ENCODE assay signal across 9 cellular contexts in the genomic region with DNA sequence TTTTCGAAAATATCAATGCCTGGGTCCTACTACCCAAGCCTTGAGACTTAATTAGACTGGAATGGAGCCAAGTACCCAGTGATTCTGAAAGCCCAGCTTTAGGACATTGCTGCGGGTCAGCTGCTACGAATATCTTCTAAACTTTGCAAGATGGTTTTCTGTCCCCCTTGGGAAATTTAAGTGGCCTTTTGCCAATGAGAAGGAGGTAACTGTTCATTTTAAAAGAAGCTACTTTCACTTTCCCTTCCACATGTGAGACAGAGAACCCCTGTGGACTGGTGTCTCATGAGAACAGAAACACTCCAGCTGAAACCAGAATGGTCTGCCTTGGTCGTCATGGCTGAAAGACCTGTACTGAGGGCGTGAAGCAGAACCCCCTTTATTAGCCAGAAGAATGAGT.
DNase-seq lines count a peak whose midpoint lies in the region; ATAC-seq and TF ChIP-seq lines count a peak whose summit lies in the region.
"Had no signal": no experiment of that assay in that cellular context is flagged by ENCODE, and none has a peak within 500 bp of the region (broad histone marks: within the 10 kb centered on the region; RNA-seq: fewer than 3 reads in every experiment).

No MANE protein-coding gene starts in this region.

- TF ChIP-seq POLR2A in esophagus muscularis mucosa (IDR thresholded peaks at IDR 0.05; ENCODE audit: low read depth): no peak

- H3K27me3 ChIP-seq in esophagus muscularis mucosa: no peaks in the 10 kb centered on the region

- no peaks in the 10 kb centered on the region for H3K36me3 ChIP-seq in esophagus muscularis mucosa

- ATAC-seq in HG02623 (IDR thresholded peaks at IDR 0.05; ENCODE audit: unreplicated experiment): peak; percentile 90
- peak; percentile 80 for ATAC-seq in stimulated activated naive CD8-positive, alpha-beta T cell treated with anti-CD3 and anti-CD28 coated beads, Interleukin-15, Interleukin-2, amounts not matched to agents 100 U/mL and 50 U/mL, for 24 hours

- DNase-seq in stimulated activated CD4-positive, alpha-beta T cell treated with anti-CD3 and anti-CD28 coated beads, Interleukin-15, amount 100 ng/mL, for 24 hours: peak; percentile 26
- DNase-seq in stimulated activated CD4-positive, alpha-beta T cell treated with anti-CD3 and anti-CD28 coated beads, Interleukin-2, amount 100 ng/mL, for 24 hours: no peak
- DNase-seq in NCI-H187 treated with DMSO at 0.1 percent for 48 hours (lab: John Stamatoyannopoulos, UW): peak; percentile 68
- peak; percentile 44 for DNase-seq in central memory CD4-positive, alpha-beta T cell
- DNase-seq in stimulated activated naive CD8-positive, alpha-beta T cell treated with anti-CD3 and anti-CD28 coated beads, Interleukin-15, Interleukin-2, amounts not matched to agents 100 U/mL and 50 U/mL, for 24 hours: no peak
- no peak for DNase-seq in esophagus muscularis mucosa (ENCODE audit: extremely low spot score)
- DNase-seq in AG20443 (ENCODE audit: low spot score): no peak

- no peaks in the 10 kb centered on the region for H3K9me3 ChIP-seq in esophagus muscularis mucosa

- H3K27ac ChIP-seq in esophagus muscularis mucosa (replicated peaks in 1 of 4): no peak overlapping the region

- no peak overlapping the region for H3K4me3 ChIP-seq in esophagus muscularis mucosa
- H3K4me3 ChIP-seq: skin epidermis had no signal

- no peak for TF ChIP-seq CTCF in esophagus muscularis mucosa (IDR thresholded peaks at IDR 0.05)

- no peak for TF ChIP-seq EP300 in esophagus muscularis mucosa (IDR thresholded peaks at IDR 0.05)

- peaks cover 0 to 15% (median 7%) of the 10 kb centered on the region in 4 donors for H3K4me1 ChIP-seq in esophagus muscularis mucosa

- 58% methylated on average over 5 of the region's 5 CpGs for WGBS in esophagus muscularis mucosa

- intact Hi-C loops in esophagus muscularis mucosa (cut with DNase I): no loop called here

Comparison
In these comparisons a context has a peak if more than half of its experiments do, and no peak if none do; other contexts are left out.
1. DNase-seq: peak in stimulated activated CD4-positive, alpha-beta T cell treated with anti-CD3 and anti-CD28 coated beads, Interleukin-15, amount 100 ng/mL, for 24 hours (single experiment), NCI-H187 treated with DMSO at 0.1 percent for 48 hours (single experiment) and central memory CD4-positive, alpha-beta T cell (single experiment); none in stimulated activated CD4-positive, alpha-beta T cell treated with anti-CD3 and anti-CD28 coated beads, Interleukin-2, amount 100 ng/mL, for 24 hours (0 of 2), stimulated activated naive CD8-positive, alpha-beta T cell treated with anti-CD3 and anti-CD28 coated beads, Interleukin-15, Interleukin-2, amounts not matched to agents 100 U/mL and 50 U/mL, for 24 hours (single experiment), esophagus muscularis mucosa (single experiment) and AG20443 (single experiment).